34 cellular contexts compared by ENCODE assay signal in the genomic region with DNA sequence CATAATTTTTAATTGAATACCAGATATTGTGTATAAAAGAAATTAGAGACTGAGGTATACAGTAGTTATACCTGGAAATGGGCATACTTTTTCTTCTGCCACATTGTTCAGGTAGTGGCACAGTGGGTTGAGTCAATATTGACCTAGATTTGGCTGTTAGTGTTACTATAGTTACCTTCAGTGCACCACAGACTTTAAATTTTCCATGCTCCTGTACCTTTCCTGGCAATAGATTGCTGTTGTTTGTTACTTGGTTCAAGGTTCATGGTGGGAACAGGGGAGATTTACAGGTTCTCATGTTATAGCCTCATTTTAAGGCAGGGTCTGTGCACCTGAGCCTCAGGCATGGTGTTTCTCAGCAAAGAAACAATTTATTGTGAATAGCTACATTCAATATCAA.
"Had no signal": no experiment of that assay in that cellular context is flagged by ENCODE, and none has a peak within 500 bp of the region (broad histone marks: within the 10 kb centered on the region; RNA-seq: fewer than 3 reads in every experiment).

No MANE protein-coding gene starts in this region.

- H3K4me1 Mint-ChIP-seq: activated B cell treated with CpG ODN at 0.5 μM for 24 hours; activated CD4-positive, alpha-beta T cell treated with anti-CD3 and anti-CD28 coated beads, Interleukin-2, amount 10 ng/mL, durations not matched to agents 24 days and 14 days; activated naive CD8-positive, alpha-beta T cell treated with anti-CD3 and anti-CD28 coated beads for 36 hours; activated T-helper 17 cell treated with anti-CD3 and anti-CD28 coated beads, Interleukin-2, amount 50 U/mL, for 72 hours had no signal

- H3K27me3 ChIP-seq: adrenal gland, body of pancreas, brain microvascular endothelial cell, breast epithelium had no signal

- H3K27me3 Mint-ChIP-seq: activated CD4-positive, alpha-beta T cell treated with anti-CD3 and anti-CD28 coated beads, Interleukin-2, amount 10 ng/mL, durations not matched to agents 24 days and 14 days had no signal

- H3K9me3 ChIP-seq: adrenal gland, body of pancreas had no signal

- ATAC-seq: activated CD8-positive, alpha-beta T cell treated with anti-CD3 and anti-CD28 coated beads for 36 hours; activated naive CD4-positive, alpha-beta T cell treated with anti-CD3 and anti-CD28 coated beads, Interleukin-2, amount 50 U/mL, for 72 hours; activated T-cell treated with anti-CD3 and anti-CD28 coated beads, Interleukin-2, amount 50 U/mL, for 4 hours; activated T-cell treated with anti-CD3 and anti-CD28 coated beads, Interleukin-2, amount 50 U/mL, for 72 hours; activated T-helper 17 cell treated with anti-CD3 and anti-CD28 coated beads, Interleukin-2, amount 50 U/mL, for 72 hours; body of pancreas had no signal

- H3K4me3 ChIP-seq: adrenal gland, body of pancreas, breast epithelium had no signal

- H3K4me3 Mint-ChIP-seq: activated B cell treated with CpG ODN at 0.5 μM for 24 hours; activated CD4-positive, alpha-beta memory T cell treated with anti-CD3 and anti-CD28 coated beads for 36 hours; activated CD4-positive, alpha-beta T cell treated with anti-CD3 and anti-CD28 coated beads, Interleukin-2, amount 10 ng/mL, durations not matched to agents 24 days and 14 days; activated CD8-positive, alpha-beta T cell treated with anti-CD3 and anti-CD28 coated beads for 36 hours; activated naive CD4-positive, alpha-beta T cell treated with anti-CD3 and anti-CD28 coated beads for 36 hours; activated naive CD8-positive, alpha-beta T cell treated with anti-CD3 and anti-CD28 coated beads for 36 hours; activated T-cell treated with anti-CD3 and anti-CD28 coated beads, Interleukin-2, amount 50 U/mL, for 4 hours; activated T-cell treated with anti-CD3 and anti-CD28 coated beads, Interleukin-2, amount 50 U/mL, for 72 hours; activated T-helper 1 cell treated with anti-CD3 and anti-CD28 coated beads, Interleukin-12 subunit alpha, Interleukin-12 subunit beta, Interleukin-2, Interleukin-4 antibody, amounts not matched to agents 30 ng/mL and 10 ng/mL and 1 ng/mL, durations not matched to agents 14 hours and 24 hours and 36 hours; activated T-helper 17 cell treated with anti-CD3 and anti-CD28 coated beads, Interleukin-2, amount 50 U/mL, for 72 hours; T-helper 2 cell treated with Interferon-gamma antibody and Interleukin-4, amounts not matched to agents 5 μg/mL and 100 μg/mL, for 36 hours had no signal

- DNase-seq: activated B cell treated with CpG ODN at 0.5 μM for 24 hours; activated CD4-positive, alpha-beta memory T cell treated with anti-CD3 and anti-CD28 coated beads for 36 hours; activated CD4-positive, alpha-beta T cell treated with anti-CD3 and anti-CD28 coated beads for 4 hours; activated CD4-positive, alpha-beta T cell treated with anti-CD3 and anti-CD28 coated beads, Interleukin-2, amount 10 ng/mL, durations not matched to agents 24 days and 14 days; activated CD4-positive, alpha-beta T cell treated with anti-CD3 and anti-CD28 coated beads, Interleukin-2, amount 50 U/mL, for 1 hour; activated CD4-positive, alpha-beta T cell treated with anti-CD3 and anti-CD28 coated beads, Interleukin-2, amount 50 U/mL, for 4 hours; activated CD4-positive, CD25-positive, alpha-beta regulatory T cell treated with anti-CD3 and anti-CD28 coated beads, Interleukin-2, amount 50 U/mL, for 72 hours; activated CD8-positive, alpha-beta memory T cell treated with anti-CD3 and anti-CD28 coated beads, Interleukin-2, amount 50 U/mL, for 4 hours; activated CD8-positive, alpha-beta T cell treated with anti-CD3 and anti-CD28 coated beads for 36 hours; activated effector memory CD4-positive, alpha-beta T cell treated with anti-CD3 and anti-CD28 coated beads, Interleukin-2, amount 50 U/mL, for 16 hours; activated gamma-delta T cell treated with Interleukin-2 at 50 U/mL for 16 hours; activated naive CD4-positive, alpha-beta T cell; activated naive CD4-positive, alpha-beta T cell treated with anti-CD3 and anti-CD28 coated beads for 36 hours; activated naive CD4-positive, alpha-beta T cell treated with anti-CD3 and anti-CD28 coated beads, Interleukin-2, amount 50 U/mL, for 16 hours; activated naive CD8-positive, alpha-beta T cell treated with anti-CD3 and anti-CD28 coated beads for 36 hours; activated T-cell treated with anti-CD3 and anti-CD28 coated beads for 4 hours; activated T-cell treated with anti-CD3 and anti-CD28 coated beads, Interleukin-2, amount 50 U/mL, for 1 hour; activated T-cell treated with anti-CD3 and anti-CD28 coated beads, Interleukin-2, amount 50 U/mL, for 4 hours; activated T-cell treated with anti-CD3 and anti-CD28 coated beads, Interleukin-2, amount 50 U/mL, for 72 hours; adrenal gland; amniotic stem cell; aorta; body of pancreas; brain microvascular endothelial cell; central memory CD4-positive, alpha-beta T cell; T-helper 9 cell had no signal

- H3K4me1 ChIP-seq: adrenal gland, body of pancreas, breast epithelium had no signal

- H3K9me3 Mint-ChIP-seq: activated CD4-positive, alpha-beta T cell treated with anti-CD3 and anti-CD28 coated beads, Interleukin-2, amount 10 ng/mL, durations not matched to agents 24 days and 14 days; activated CD8-positive, alpha-beta T cell treated with anti-CD3 and anti-CD28 coated beads for 36 hours; activated naive CD4-positive, alpha-beta T cell treated with anti-CD3 and anti-CD28 coated beads for 36 hours; T-helper 2 cell treated with Interferon-gamma antibody and Interleukin-4, amounts not matched to agents 5 μg/mL and 100 μg/mL, for 36 hours had no signal

- H3K27ac ChIP-seq: adrenal gland, body of pancreas, brain microvascular endothelial cell, breast epithelium, VCaP had no signal

- H3K36me3 Mint-ChIP-seq: activated CD4-positive, alpha-beta memory T cell treated with anti-CD3 and anti-CD28 coated beads for 36 hours; activated naive CD4-positive, alpha-beta T cell treated with anti-CD3 and anti-CD28 coated beads, Interleukin-2, amount 50 U/mL, for 72 hours had no signal

- H3K36me3 ChIP-seq: adrenal gland, brain microvascular endothelial cell, breast epithelium had no signal

- H3K27ac Mint-ChIP-seq: activated B cell treated with CpG ODN at 0.5 μM for 24 hours; activated CD4-positive, alpha-beta memory T cell treated with anti-CD3 and anti-CD28 coated beads for 36 hours; activated CD4-positive, alpha-beta T cell treated with anti-CD3 and anti-CD28 coated beads, Interleukin-2, amount 10 ng/mL, durations not matched to agents 24 days and 14 days; activated CD8-positive, alpha-beta T cell treated with anti-CD3 and anti-CD28 coated beads for 36 hours; activated naive CD4-positive, alpha-beta T cell treated with anti-CD3 and anti-CD28 coated beads for 36 hours; activated naive CD4-positive, alpha-beta T cell treated with anti-CD3 and anti-CD28 coated beads, Interleukin-2, amount 50 U/mL, for 72 hours; activated naive CD8-positive, alpha-beta T cell treated with anti-CD3 and anti-CD28 coated beads for 36 hours; activated T-cell treated with anti-CD3 and anti-CD28 coated beads, Interleukin-2, amount 50 U/mL, for 72 hours; activated T-helper 1 cell treated with anti-CD3 and anti-CD28 coated beads, Interleukin-12 subunit alpha, Interleukin-12 subunit beta, Interleukin-2, Interleukin-4 antibody, amounts not matched to agents 30 ng/mL and 10 ng/mL and 1 ng/mL, durations not matched to agents 14 hours and 24 hours and 36 hours; activated T-helper 17 cell treated with anti-CD3 and anti-CD28 coated beads, Interleukin-2, amount 50 U/mL, for 72 hours; T-helper 2 cell treated with Interferon-gamma antibody and Interleukin-4, amounts not matched to agents 5 μg/mL and 100 μg/mL, for 36 hours had no signal

- FAIRE-seq: astrocyte, colon had no signal
